ENCODE assay signal across 19 cellular contexts in the genomic region with DNA sequence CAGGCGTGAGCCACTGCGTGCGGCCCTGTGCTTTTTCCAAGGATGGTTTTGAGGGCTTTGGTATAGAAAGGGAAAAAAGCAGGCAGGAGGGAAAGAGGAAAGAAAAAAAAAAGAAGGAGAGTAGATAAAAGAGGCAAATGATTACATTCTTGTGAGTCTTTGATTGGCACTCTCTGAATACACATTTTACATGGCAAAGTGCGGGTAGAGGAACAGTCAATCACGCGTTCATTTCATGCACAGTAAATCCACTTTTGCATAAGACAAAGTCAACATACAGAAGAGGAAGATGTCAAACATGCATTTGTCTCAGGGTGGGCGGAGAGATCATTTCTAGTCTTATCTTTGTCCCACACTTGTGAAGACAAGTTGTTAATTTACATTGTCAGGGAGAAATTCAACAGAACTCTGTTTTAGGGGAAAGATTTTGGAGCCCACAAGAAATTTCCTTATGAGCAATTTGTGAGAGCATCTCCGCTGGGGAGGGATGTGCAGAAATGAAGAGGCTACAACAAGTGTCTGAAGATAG.
DNase-seq lines count a peak whose midpoint lies in the region; ATAC-seq and TF ChIP-seq lines count a peak whose summit lies in the region.
"Had no signal": no experiment of that assay in that cellular context is flagged by ENCODE, and none has a peak within 500 bp of the region (broad histone marks: within the 10 kb centered on the region; RNA-seq: fewer than 3 reads in every experiment).

No MANE protein-coding gene starts in this region.

- H3K27me3 ChIP-seq in CD4-positive, alpha-beta memory T cell (ENCODE audit: insufficient read depth, low read length) = no peaks in the 10 kb centered on the region
- H3K27me3 ChIP-seq in gastrocnemius medialis = no peaks in the 10 kb centered on the region
- H3K27me3 ChIP-seq: BLaER1 had no signal

- no peak overlapping the region for H3K27ac ChIP-seq in CD4-positive, alpha-beta memory T cell (ENCODE audit: low read depth, low read length)
- H3K27ac ChIP-seq in gastrocnemius medialis = no peak overlapping the region
- H3K27ac ChIP-seq: BLaER1, C4-2B had no signal

- DNase-seq in CMK (ENCODE audit: low read depth) = peak; percentile 14
- peak; percentile 26 for DNase-seq in KBM-7
- DNase-seq in naive B cell = no peak
- peak; percentile 37 for DNase-seq in putamen (ENCODE audit: low spot score)
- no peak for DNase-seq in natural killer cell
- no peak for DNase-seq in CD4-positive, alpha-beta memory T cell
- no peak for DNase-seq in gastrocnemius medialis
- DNase-seq in iPS-NIHi7 (ENCODE audit: extremely low spot score) = no peak
- DNase-seq: Calu3; CD4-positive, CD25-positive, alpha-beta regulatory T cell; CD8-positive, alpha-beta memory T cell; COR-L47; DMS53; DMS79 treated with DMSO at 0.1 percent for 48 hours; GF-D8; GOT3 had no signal

- CTCF ChIA-PET in CD4-positive, alpha-beta memory T cell (lab: Charles Lee; ENCODE audit: partially characterized antibody) = no interaction called here

- no peaks in the 10 kb centered on the region for H3K4me1 ChIP-seq in CD4-positive, alpha-beta memory T cell (ENCODE audit: insufficient read depth, low read length)
- H3K4me1 ChIP-seq in gastrocnemius medialis = peaks cover 0 to 12% of the 10 kb centered on the region in 2 donors
- H3K4me1 ChIP-seq: HAP-1 had no signal

- intact Hi-C loops in natural killer cell (cut with micrococcal nuclease) (no loop called here), gastrocnemius medialis (cut with DNase I; ENCODE audit: low total_unique reads) (no loop called here)
- intact Hi-C loops in CD4-positive, alpha-beta memory T cell (cut with micrococcal nuclease) = no loop called here

- H3K36me3 ChIP-seq in CD4-positive, alpha-beta memory T cell (ENCODE audit: insufficient read depth, low read length) = no peaks in the 10 kb centered on the region
- no peaks in the 10 kb centered on the region for H3K36me3 ChIP-seq in gastrocnemius medialis
- H3K36me3 ChIP-seq: HAP-1 had no signal

- POLR2A ChIA-PET in CD4-positive, alpha-beta memory T cell (lab: Charles Lee; ENCODE audit: partially characterized antibody) = no interaction called here

- H3K4me3 ChIP-seq in CD4-positive, alpha-beta memory T cell (ENCODE audit: low read length in 2 of 2) = no peak overlapping the region
- H3K4me3 ChIP-seq in gastrocnemius medialis = no peak overlapping the region
- H3K4me3 ChIP-seq: BLaER1, HAP-1 had no signal

- H3K4me3 Mint-ChIP-seq in naive B cell (peak overlapping the region in 5 of 8 donors; percentile 10 to 77 (median 34)), natural killer cell (no peak overlapping the region)
- no peak overlapping the region for H3K4me3 Mint-ChIP-seq in CD4-positive, alpha-beta memory T cell
- H3K4me3 Mint-ChIP-seq: CD4-positive, CD25-positive, alpha-beta regulatory T cell; CD8-positive, alpha-beta memory T cell had no signal

- H3K9me3 Mint-ChIP-seq in naive B cell (peaks cover 0 to 4% (median 0%) of the 10 kb centered on the region in 7 donors), natural killer cell (no peaks in the 10 kb centered on the region)
- H3K9me3 Mint-ChIP-seq in CD4-positive, alpha-beta memory T cell = peaks cover 0 to 6% (median 0%) of the 10 kb centered on the region in 8 donors

- H3K27ac Mint-ChIP-seq in naive B cell (peak overlapping the region in 3 of 6 donors; percentile 15 to 86 (median 64)), natural killer cell (no peak overlapping the region)
- no peak overlapping the region for H3K27ac Mint-ChIP-seq in CD4-positive, alpha-beta memory T cell
- H3K27ac Mint-ChIP-seq: CD4-positive, CD25-positive, alpha-beta regulatory T cell had no signal

- peaks cover 0 to 9% of the 10 kb centered on the region in 2 donors for H3K36me3 Mint-ChIP-seq in naive B cell
- no peaks in the 10 kb centered on the region for H3K36me3 Mint-ChIP-seq in natural killer cell
- H3K36me3 Mint-ChIP-seq in CD4-positive, alpha-beta memory T cell = peaks cover 4 to 7% of the 10 kb centered on the region in 2 donors

- peaks cover 24 to 32% (median 32%) of the 10 kb centered on the region in 3 donors for H3K4me1 Mint-ChIP-seq in naive B cell
- H3K4me1 Mint-ChIP-seq in natural killer cell = no peaks in the 10 kb centered on the region
- no peaks in the 10 kb centered on the region for H3K4me1 Mint-ChIP-seq in CD4-positive, alpha-beta memory T cell
- H3K4me1 Mint-ChIP-seq: CD8-positive, alpha-beta memory T cell had no signal

- no peak for TF ChIP-seq POLR2A in gastrocnemius medialis (IDR thresholded peaks at IDR 0.05)

- TF ChIP-seq CTCF in natural killer cell (IDR thresholded peaks at IDR 0.05) (no peak), gastrocnemius medialis (IDR thresholded peaks at IDR 0.05 in 4 of 5, conservative IDR thresholded peaks at IDR 0.05 in 1 of 5) (no peak)

- in situ Hi-C loops in KBM-7 (cut with MboI; ENCODE audit: low pct_unique_long_range_greater_than_20kb, low sequenced_read_pairs) (no loop called here), gastrocnemius medialis (cut with MboI; ENCODE audit: low sequenced_read_pairs in 4 of 4) (no loop called here)

- ATAC-seq in naive B cell (ENCODE audit: low read depth in 2 of 2) (no peak), natural killer cell (no peak), gastrocnemius medialis (no peak)

- H3K9me3 ChIP-seq in CD4-positive, alpha-beta memory T cell (ENCODE audit: control insufficient read depth in 1 of 2, low read length in 2 of 2) = no peaks in the 10 kb centered on the region
- H3K9me3 ChIP-seq in gastrocnemius medialis = no peaks in the 10 kb centered on the region
- H3K9me3 ChIP-seq: HAP-1 had no signal

- H3K27me3 Mint-ChIP-seq in naive B cell = no peaks in the 10 kb centered on the region
- no peaks in the 10 kb centered on the region for H3K27me3 Mint-ChIP-seq in natural killer cell (ENCODE audit: low read depth in 2 of 2)
- no peaks in the 10 kb centered on the region for H3K27me3 Mint-ChIP-seq in CD4-positive, alpha-beta memory T cell
- H3K27me3 Mint-ChIP-seq: CD4-positive, CD25-positive, alpha-beta regulatory T cell; CD8-positive, alpha-beta memory T cell had no signal

Comparison
In these comparisons a context has a peak if more than half of its experiments do, and no peak if none do; other contexts are left out.
1. DNase-seq: peak in CMK (single experiment), KBM-7 (single experiment) and putamen (single experiment); none in naive B cell (single experiment), natural killer cell (single experiment), CD4-positive, alpha-beta memory T cell (0 of 5), gastrocnemius medialis (0 of 2) and iPS-NIHi7 (single experiment).
2. H3K4me3 Mint-ChIP-seq: peak in naive B cell (5 of 8); none in natural killer cell (single experiment) and CD4-positive, alpha-beta memory T cell (0 of 8).